Comparison of ENCODE assay signal across 16 cellular contexts in genomic region chr10:16792675-16793074, GRCh38. TPM values are rescaled to one million over a fixed set of nuclear protein-coding genes. Genes with fewer than 3 reads are reported as not detected.
DNase-seq lines count a peak whose midpoint lies in the region; ATAC-seq and TF ChIP-seq lines count a peak whose summit lies in the region.
"Had no signal": no experiment of that assay in that cellular context is flagged by ENCODE, and none has a peak within 500 bp of the region (broad histone marks: within the 10 kb centered on the region; RNA-seq: fewer than 3 reads in every experiment).

No MANE protein-coding gene starts in this region.

- ATAC-seq in GM19328 (IDR thresholded peaks at IDR 0.05; ENCODE audit: unreplicated experiment) = no peak
- ATAC-seq: esophagus mucosa, upper lobe of right lung had no signal

- H3K9me3 ChIP-seq in left ventricle myocardium inferior (replicated peaks) (no peaks in the 10 kb centered on the region), skeletal muscle tissue (ENCODE audit: control insufficient read depth in 3 of 3, low read length in 3 of 3) (no peaks in the 10 kb centered on the region), MG63 (no peaks in the 10 kb centered on the region)
- no peaks in the 10 kb centered on the region for H3K9me3 ChIP-seq in CD8-positive, alpha-beta memory T cell (ENCODE audit: low read length)
- H3K9me3 ChIP-seq: upper lobe of right lung had no signal

- TF ChIP-seq CTCF in cardiac fibroblast (IDR thresholded peaks at IDR 0.05; ENCODE audit: low read depth, low read length) (no peak), left ventricle myocardium inferior (IDR thresholded peaks at IDR 0.05; ENCODE audit: borderline replicate concordance) (no peak)

- POLR2A ChIA-PET in CD8-positive, alpha-beta memory T cell (lab: Charles Lee) = no interaction called here

- H3K36me3 Mint-ChIP-seq in CD8-positive, alpha-beta memory T cell = peaks cover 5 to 43% (median 16%) of the 10 kb centered on the region in 3 donors

- H3K36me3 ChIP-seq in left ventricle myocardium inferior (peaks cover 7% of the 10 kb centered on the region), skeletal muscle tissue (ENCODE audit: control insufficient read depth in 3 of 3, insufficient read depth in 3 of 3, low read length in 3 of 3) (no peaks in the 10 kb centered on the region), MG63 (no peaks in the 10 kb centered on the region)
- H3K36me3 ChIP-seq in CD8-positive, alpha-beta memory T cell (ENCODE audit: insufficient read depth, low read length) = no peaks in the 10 kb centered on the region
- H3K36me3 ChIP-seq: upper lobe of right lung had no signal

- no peak overlapping the region for H3K9ac ChIP-seq in skeletal muscle tissue (ENCODE audit: low read depth in 1 of 3, low read length in 3 of 3)

- CTCF ChIA-PET in CD8-positive, alpha-beta memory T cell (lab: Charles Lee) = no interaction called here

- H3K4me3 Mint-ChIP-seq in CD8-positive, alpha-beta memory T cell = no peak overlapping the region
- H3K4me3 Mint-ChIP-seq: nephron had no signal

- peak; percentile 67 for DNase-seq in G401 (ENCODE audit: low spot score)
- peak; percentile 7 to 66 for DNase-seq in cardiac fibroblast (ENCODE audit: low read depth in 2 of 2)
- peak; percentile 69 for DNase-seq in left ventricle myocardium inferior
- no peak for DNase-seq in MG63
- no peak for DNase-seq in CD8-positive, alpha-beta memory T cell
- DNase-seq: activated naive CD4-positive, alpha-beta T cell treated with Interleukin-2 at 50 U/mL for 16 hours; Calu3; NCI-H1105; NCI-H510A treated with DMSO at 0.1 percent for 48 hours; stimulated activated naive CD4-positive, alpha-beta T cell treated with Interleukin-2 at 50 U/mL for 16 hours; upper lobe of right lung had no signal

- H3K4me3 ChIP-seq in cardiac fibroblast (replicated peaks in 1 of 2; ENCODE audit: low read depth in 2 of 2, low read length in 2 of 2) (no peak overlapping the region), left ventricle myocardium inferior (no peak overlapping the region), skeletal muscle tissue (ENCODE audit: low read length in 3 of 3) (peak overlapping the region in 2 of 3 donors; percentile 11 to 31), MG63 (no peak overlapping the region)
- no peak overlapping the region for H3K4me3 ChIP-seq in CD8-positive, alpha-beta memory T cell (ENCODE audit: low read length)
- H3K4me3 ChIP-seq: hepatocyte, upper lobe of right lung had no signal

- H3K4me1 ChIP-seq in left ventricle myocardium inferior = peaks cover 56% of the 10 kb centered on the region
- H3K4me1 ChIP-seq in skeletal muscle tissue (ENCODE audit: control insufficient read depth in 3 of 3, insufficient read depth in 3 of 3, low read length in 3 of 3) = peaks cover 0 to 3% (median 3%) of the 10 kb centered on the region in 3 donors
- peaks cover 14% of the 10 kb centered on the region for H3K4me1 ChIP-seq in CD8-positive, alpha-beta memory T cell (ENCODE audit: insufficient read depth, low read length)
- H3K4me1 ChIP-seq: upper lobe of right lung had no signal

- H3K9me3 Mint-ChIP-seq in CD8-positive, alpha-beta memory T cell = no peaks in the 10 kb centered on the region

- peaks cover 31 to 56% (median 40%) of the 10 kb centered on the region in 3 donors for H3K4me1 Mint-ChIP-seq in CD8-positive, alpha-beta memory T cell
- H3K4me1 Mint-ChIP-seq: nephron had no signal

- peak overlapping the region; percentile 84 for H3K27ac ChIP-seq in left ventricle myocardium inferior (replicated peaks)
- H3K27ac ChIP-seq in skeletal muscle tissue (ENCODE audit: low read depth, low read length) = peak overlapping the region; percentile 52
- H3K27ac ChIP-seq in CD8-positive, alpha-beta memory T cell (ENCODE audit: low read depth, low read length) = no peak overlapping the region
- H3K27ac ChIP-seq: hepatocyte, upper lobe of right lung had no signal

- H3K27me3 ChIP-seq in left ventricle myocardium inferior (ENCODE audit: low read depth) (no peaks in the 10 kb centered on the region), skeletal muscle tissue (ENCODE audit: control insufficient read depth in 3 of 3, insufficient read depth in 3 of 3, low read length in 3 of 3) (no peaks in the 10 kb centered on the region), MG63 (no peaks in the 10 kb centered on the region)
- H3K27me3 ChIP-seq in CD8-positive, alpha-beta memory T cell (ENCODE audit: insufficient read depth, low read length, poor library complexity, severe bottlenecking) = no peaks in the 10 kb centered on the region
- H3K27me3 ChIP-seq: hepatocyte, upper lobe of right lung had no signal

- peak overlapping the region in 1 of 8 donors; percentile 56 for H3K27ac Mint-ChIP-seq in CD8-positive, alpha-beta memory T cell
- H3K27ac Mint-ChIP-seq: nephron had no signal

- H3K27me3 Mint-ChIP-seq in CD8-positive, alpha-beta memory T cell = no peaks in the 10 kb centered on the region

- intact Hi-C loops in left ventricle myocardium inferior (cut with micrococcal nuclease) = no loop called here

- in situ Hi-C loops in G401 (cut with HindIII; ENCODE audit: low sequenced_read_pairs) = no loop called here

RNA-seq across cellular contexts. Expression of gene RSU1, which starts 24.5 kb away (rescaled TPM):
- total RNA-seq in G401 (2014; rRNA removed; shearing (Covaris generic)) = 14.9 and 26.7 TPM in 2 replicates
- 39.2 TPM for total RNA-seq in left ventricle myocardium inferior
- total RNA-seq in skeletal muscle tissue = 35.0 TPM
- 44.1 and 44.5 TPM in 2 replicates for total RNA-seq in MG63 (2014; rRNA removed; shearing (Covaris generic); ENCODE audit: low replicate concordance)
- total RNA-seq in CD8-positive, alpha-beta memory T cell = 10 to 100 TPM; 66.4 to 68.5 TPM
- 132 TPM for polyA plus RNA-seq in CD8-positive, alpha-beta memory T cell

Comparison
In these comparisons a context has a peak if more than half of its experiments do, and no peak if none do; other contexts are left out.
1. DNase-seq: peak in G401 (single experiment), cardiac fibroblast (2 of 2) and left ventricle myocardium inferior (single experiment); none in MG63 (single experiment) and CD8-positive, alpha-beta memory T cell (0 of 5).
2. H3K4me3 ChIP-seq: peak in skeletal muscle tissue (2 of 3); none in cardiac fibroblast (0 of 2), left ventricle myocardium inferior (single experiment), MG63 (single experiment) and CD8-positive, alpha-beta memory T cell (single experiment).